In the genomic region with DNA sequence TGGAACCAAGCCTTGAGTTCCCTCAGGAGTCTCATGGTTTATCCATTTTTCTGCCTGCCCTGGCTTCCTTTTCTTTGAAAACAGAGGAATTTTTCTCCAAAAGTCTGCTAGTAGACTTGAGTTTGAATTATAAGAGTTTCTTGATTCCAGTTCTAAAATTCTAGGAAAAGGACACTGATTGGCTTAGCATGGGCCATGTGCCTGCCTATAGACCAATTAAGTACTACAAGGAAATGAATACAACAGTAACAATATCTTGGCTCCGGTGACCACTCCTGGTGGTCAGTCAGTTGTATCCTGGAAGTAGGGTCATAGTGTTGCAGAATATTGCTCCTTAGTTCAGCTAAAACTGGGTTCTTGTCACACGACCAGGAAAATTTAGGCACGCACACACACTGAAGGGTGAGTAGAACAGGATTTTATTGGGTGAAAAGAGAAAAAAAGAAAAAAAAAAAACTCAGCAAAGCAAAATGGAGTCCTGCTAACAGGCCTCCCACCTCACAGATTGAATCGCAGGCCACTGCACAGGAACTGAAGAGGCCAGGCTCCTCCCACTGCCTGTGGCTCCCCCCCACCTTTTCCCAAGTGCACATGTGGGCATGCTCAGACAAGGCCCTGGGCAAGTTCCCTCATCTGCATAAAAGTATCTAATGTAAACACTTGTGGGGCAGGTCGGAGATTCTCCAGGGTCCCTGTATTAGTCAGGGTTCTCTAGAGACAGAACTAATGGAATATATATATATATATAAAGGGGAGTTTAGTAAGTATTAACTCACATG, we compare ENCODE assay signal across 1 cellular context.
A peak's percentile ranks its signal among the peaks of the same experiment; 100 is the strongest.
TF ChIP-seq lines count a peak whose summit lies in the region.

No MANE protein-coding gene starts in this region.

TF ChIP-seq in HepG2, 621 proteins besides CTCF, POLR2A, EP300 and RAD21:
- TF ChIP-seq, protein P1, sequence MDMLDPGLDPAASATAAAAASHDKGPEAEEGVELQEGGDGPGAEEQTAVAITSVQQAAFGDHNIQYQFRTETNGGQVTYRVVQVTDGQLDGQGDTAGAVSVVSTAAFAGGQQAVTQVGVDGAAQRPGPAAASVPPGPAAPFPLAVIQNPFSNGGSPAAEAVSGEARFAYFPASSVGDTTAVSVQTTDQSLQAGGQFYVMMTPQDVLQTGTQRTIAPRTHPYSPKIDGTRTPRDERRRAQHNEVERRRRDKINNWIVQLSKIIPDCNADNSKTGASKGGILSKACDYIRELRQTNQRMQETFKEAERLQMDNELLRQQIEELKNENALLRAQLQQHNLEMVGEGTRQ (IDR thresholded peaks at IDR 0.05; ENCODE audit: low read depth, low read length): no peak
- TF ChIP-seq, protein P1 (CRISPR knock-in tag; IDR thresholded peaks at IDR 0.05; ENCODE audit: borderline replicate concordance): peak; percentile 26; the same call in 1 of the 2 replicates
- TF ChIP-seq, protein P2, sequence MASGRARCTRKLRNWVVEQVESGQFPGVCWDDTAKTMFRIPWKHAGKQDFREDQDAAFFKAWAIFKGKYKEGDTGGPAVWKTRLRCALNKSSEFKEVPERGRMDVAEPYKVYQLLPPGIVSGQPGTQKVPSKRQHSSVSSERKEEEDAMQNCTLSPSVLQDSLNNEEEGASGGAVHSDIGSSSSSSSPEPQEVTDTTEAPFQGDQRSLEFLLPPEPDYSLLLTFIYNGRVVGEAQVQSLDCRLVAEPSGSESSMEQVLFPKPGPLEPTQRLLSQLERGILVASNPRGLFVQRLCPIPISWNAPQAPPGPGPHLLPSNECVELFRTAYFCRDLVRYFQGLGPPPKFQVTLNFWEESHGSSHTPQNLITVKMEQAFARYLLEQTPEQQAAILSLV (CRISPR knock-in tag; IDR thresholded peaks at IDR 0.05; ENCODE audit: borderline replicate concordance): no peak
- TF ChIP-seq, protein P3, sequence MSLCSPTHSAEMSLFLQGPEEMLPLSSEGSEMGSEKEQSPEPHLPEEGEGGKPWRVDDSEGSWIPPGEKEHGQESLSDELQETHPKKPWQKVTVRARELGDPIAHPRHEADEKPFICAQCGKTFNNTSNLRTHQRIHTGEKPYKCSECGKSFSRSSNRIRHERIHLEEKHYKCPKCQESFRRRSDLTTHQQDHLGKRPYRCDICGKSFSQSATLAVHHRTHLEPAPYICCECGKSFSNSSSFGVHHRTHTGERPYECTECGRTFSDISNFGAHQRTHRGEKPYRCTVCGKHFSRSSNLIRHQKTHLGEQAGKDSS (CRISPR knock-in tag; IDR thresholded peaks at IDR 0.05; ENCODE audit: borderline replicate concordance, low read depth): no peak
- peak; percentile 34; the same call in 1 of the 2 replicates for TF ChIP-seq ZFY (CRISPR knock-in tag; IDR thresholded peaks at IDR 0.05)
- 0 out of 2 replicates have a peak, but pooled peaks have one; percentile 29 for TF ChIP-seq SAP130 (CRISPR knock-in tag; IDR thresholded peaks at IDR 0.05; ENCODE audit: low read depth)
- TF ChIP-seq TCF7 (IDR thresholded peaks at IDR 0.05; ENCODE audit: low read depth): no peak
- peak; percentile 18; the same call in 1 of the 2 replicates for TF ChIP-seq ZMYM4 (CRISPR knock-in tag; IDR thresholded peaks at IDR 0.05)
- TF ChIP-seq, protein P4, sequence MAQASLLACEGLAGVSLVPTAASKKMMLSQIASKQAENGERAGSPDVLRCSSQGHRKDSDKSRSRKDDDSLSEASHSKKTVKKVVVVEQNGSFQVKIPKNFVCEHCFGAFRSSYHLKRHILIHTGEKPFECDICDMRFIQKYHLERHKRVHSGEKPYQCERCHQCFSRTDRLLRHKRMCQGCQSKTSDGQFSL (CRISPR knock-in tag; IDR thresholded peaks at IDR 0.05): peak; percentile 71
- TF ChIP-seq GABPB1 (CRISPR knock-in tag; IDR thresholded peaks at IDR 0.05): peak; percentile 27; the same call in 1 of the 2 replicates
